8 cellular contexts compared by ENCODE assay signal in genomic region chr1:3312894-3313578, GRCh38.
DNase-seq lines count a peak whose midpoint lies in the region; ATAC-seq lines count a peak whose summit lies in the region.

No MANE protein-coding gene starts in this region.

- H3K4me1 ChIP-seq in rectal smooth muscle tissue (ENCODE audit: control insufficient read depth, insufficient read depth, low read length) (peaks cover 20% of the 10 kb centered on the region), aorta (ENCODE audit: control insufficient read depth in 1 of 2, insufficient read depth in 2 of 2, low read length in 2 of 2) (no peaks in the 10 kb centered on the region)

- DNase-seq in AG08395 (ENCODE audit: low spot score) = peak; percentile 97
- peak; percentile 100 for DNase-seq in NCI-H226
- DNase-seq in activated naive CD8-positive, alpha-beta T cell treated with anti-CD3 and anti-CD28 coated beads, Interleukin-2, amount 50 U/mL, for 16 hours (ENCODE audit: low read depth, low spot score) = peak; percentile 7
- DNase-seq in left cardiac atrium = peak; percentile 97
- DNase-seq in aorta = peak; percentile 98 to 99
- DNase-seq in COR-L47 (lab: John Stamatoyannopoulos, UW) = no peak

- no peaks in the 10 kb centered on the region for H3K36me3 ChIP-seq in rectal smooth muscle tissue (ENCODE audit: control insufficient read depth, insufficient read depth, low read length)
- no peaks in the 10 kb centered on the region for H3K36me3 ChIP-seq in aorta (ENCODE audit: control insufficient read depth in 1 of 2, insufficient read depth in 2 of 2, low read length in 1 of 2)

- H3K27me3 ChIP-seq in rectal smooth muscle tissue (ENCODE audit: control insufficient read depth, insufficient read depth, low read length) (no peaks in the 10 kb centered on the region), aorta (ENCODE audit: control insufficient read depth in 1 of 2, insufficient read depth in 2 of 2, low read length in 1 of 2) (no peaks in the 10 kb centered on the region)

- H3K27ac ChIP-seq in rectal smooth muscle tissue (ENCODE audit: low read depth, low read length) (peak overlapping the region; percentile 91), aorta (ENCODE audit: low read depth in 1 of 2, low read length in 2 of 2) (peak overlapping the region; percentile 91 to 99)

- intact Hi-C loops in left cardiac atrium (cut with DNase I) (no loop called here), aorta (cut with DNase I) (loop anchor here (1.0 to 5.0 kb wide), 6 partner anchors 36 to 246 kb away; partner anchors contain the start of gene PRDM16 (in 1 of the 2))

- H3K9ac ChIP-seq in rectal smooth muscle tissue (ENCODE audit: low read length) = no peak overlapping the region

- ATAC-seq in left cardiac atrium (peak; percentile 92 to 96), aorta (ENCODE audit: low FRiP score) (peak; percentile 95), HG02571 (IDR thresholded peaks at IDR 0.05; ENCODE audit: unreplicated experiment) (no peak)

- 2 to 3% methylated on average over 38 of the region's 38 CpGs for WGBS in aorta, 2 donors

- H3K4me3 ChIP-seq in rectal smooth muscle tissue (ENCODE audit: low read length) (peak overlapping the region; percentile 26), aorta (ENCODE audit: low read length in 2 of 2) (no peak overlapping the region)

- H3K9me3 ChIP-seq in aorta (ENCODE audit: control insufficient read depth, low read length) = no peaks in the 10 kb centered on the region

Comparison
In these comparisons a context has a peak if more than half of its experiments do, and no peak if none do; other contexts are left out.
1. intact Hi-C loops: an anchor here in aorta (1.0 to 5.0 kb wide); none called in left cardiac atrium.